1 cellular context compared by ENCODE assay signal in the genomic region with DNA sequence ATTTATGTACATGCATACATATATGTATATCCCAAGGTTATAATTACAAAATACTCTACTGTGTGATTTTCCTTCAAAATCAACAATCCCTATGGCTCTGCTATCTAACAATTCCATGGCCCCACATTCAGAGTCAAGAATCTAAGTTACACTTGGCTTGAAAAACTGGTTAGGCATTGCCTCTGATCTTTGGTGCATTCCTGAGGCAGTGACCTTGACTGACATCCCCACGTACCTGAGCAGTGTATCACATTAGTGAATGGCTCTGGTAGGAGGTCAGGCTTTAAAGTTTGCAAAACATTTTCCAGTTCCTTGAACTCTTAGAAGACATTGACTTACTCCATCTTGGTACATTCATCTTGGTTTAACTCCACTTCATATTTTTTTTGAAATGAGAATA.
TF ChIP-seq lines count a peak whose summit lies in the region.

No MANE protein-coding gene starts in this region.

TF ChIP-seq in HepG2, 621 proteins besides CTCF, POLR2A, EP300 and RAD21 (continued from another document and continues in another):
- TF ChIP-seq, protein P1, sequence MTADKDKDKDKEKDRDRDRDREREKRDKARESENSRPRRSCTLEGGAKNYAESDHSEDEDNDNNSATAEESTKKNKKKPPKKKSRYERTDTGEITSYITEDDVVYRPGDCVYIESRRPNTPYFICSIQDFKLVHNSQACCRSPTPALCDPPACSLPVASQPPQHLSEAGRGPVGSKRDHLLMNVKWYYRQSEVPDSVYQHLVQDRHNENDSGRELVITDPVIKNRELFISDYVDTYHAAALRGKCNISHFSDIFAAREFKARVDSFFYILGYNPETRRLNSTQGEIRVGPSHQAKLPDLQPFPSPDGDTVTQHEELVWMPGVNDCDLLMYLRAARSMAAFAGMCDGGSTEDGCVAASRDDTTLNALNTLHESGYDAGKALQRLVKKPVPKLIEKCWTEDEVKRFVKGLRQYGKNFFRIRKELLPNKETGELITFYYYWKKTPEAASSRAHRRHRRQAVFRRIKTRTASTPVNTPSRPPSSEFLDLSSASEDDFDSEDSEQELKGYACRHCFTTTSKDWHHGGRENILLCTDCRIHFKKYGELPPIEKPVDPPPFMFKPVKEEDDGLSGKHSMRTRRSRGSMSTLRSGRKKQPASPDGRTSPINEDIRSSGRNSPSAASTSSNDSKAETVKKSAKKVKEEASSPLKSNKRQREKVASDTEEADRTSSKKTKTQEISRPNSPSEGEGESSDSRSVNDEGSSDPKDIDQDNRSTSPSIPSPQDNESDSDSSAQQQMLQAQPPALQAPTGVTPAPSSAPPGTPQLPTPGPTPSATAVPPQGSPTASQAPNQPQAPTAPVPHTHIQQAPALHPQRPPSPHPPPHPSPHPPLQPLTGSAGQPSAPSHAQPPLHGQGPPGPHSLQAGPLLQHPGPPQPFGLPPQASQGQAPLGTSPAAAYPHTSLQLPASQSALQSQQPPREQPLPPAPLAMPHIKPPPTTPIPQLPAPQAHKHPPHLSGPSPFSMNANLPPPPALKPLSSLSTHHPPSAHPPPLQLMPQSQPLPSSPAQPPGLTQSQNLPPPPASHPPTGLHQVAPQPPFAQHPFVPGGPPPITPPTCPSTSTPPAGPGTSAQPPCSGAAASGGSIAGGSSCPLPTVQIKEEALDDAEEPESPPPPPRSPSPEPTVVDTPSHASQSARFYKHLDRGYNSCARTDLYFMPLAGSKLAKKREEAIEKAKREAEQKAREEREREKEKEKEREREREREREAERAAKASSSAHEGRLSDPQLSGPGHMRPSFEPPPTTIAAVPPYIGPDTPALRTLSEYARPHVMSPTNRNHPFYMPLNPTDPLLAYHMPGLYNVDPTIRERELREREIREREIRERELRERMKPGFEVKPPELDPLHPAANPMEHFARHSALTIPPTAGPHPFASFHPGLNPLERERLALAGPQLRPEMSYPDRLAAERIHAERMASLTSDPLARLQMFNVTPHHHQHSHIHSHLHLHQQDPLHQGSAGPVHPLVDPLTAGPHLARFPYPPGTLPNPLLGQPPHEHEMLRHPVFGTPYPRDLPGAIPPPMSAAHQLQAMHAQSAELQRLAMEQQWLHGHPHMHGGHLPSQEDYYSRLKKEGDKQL (CRISPR knock-in tag; IDR thresholded peaks at IDR 0.05; ENCODE audit: low read depth), result no peak
- TF ChIP-seq PAXIP1 (CRISPR knock-in tag; conservative IDR thresholded peaks at IDR 0.05), result 0 out of 2 replicates have a peak, but pooled peaks have one; percentile 22
- no peak for TF ChIP-seq SOX13 (IDR thresholded peaks at IDR 0.05)
- TF ChIP-seq SOX13 (CRISPR knock-in tag; conservative IDR thresholded peaks at IDR 0.05 in 1 of 2, IDR thresholded peaks at IDR 0.05 in 1 of 2), result peak in 1 of 2 experiments; percentile 25; a peak in 1 of 4 replicates
- 0 out of 2 replicates have a peak, but pooled peaks have one; percentile 33 for TF ChIP-seq MED1 (CRISPR knock-in tag; IDR thresholded peaks at IDR 0.05)
- TF ChIP-seq FOXP4 (CRISPR knock-in tag; IDR thresholded peaks at IDR 0.05), result 0 out of 2 replicates have a peak, but pooled peaks have one; percentile 15
- TF ChIP-seq HNF4A (CRISPR knock-in tag; IDR thresholded peaks at IDR 0.05), result peak; percentile 57
- TF ChIP-seq TBP (CRISPR knock-in tag; IDR thresholded peaks at IDR 0.05), result no peak
- TF ChIP-seq ZNF577 (CRISPR knock-in tag; IDR thresholded peaks at IDR 0.05; ENCODE audit: borderline replicate concordance, low read depth), result no peak
- TF ChIP-seq FOSL2 (CRISPR knock-in tag; IDR thresholded peaks at IDR 0.05), result peak; percentile 54; the same call in 1 of the 2 replicates
- TF ChIP-seq, protein P2, sequence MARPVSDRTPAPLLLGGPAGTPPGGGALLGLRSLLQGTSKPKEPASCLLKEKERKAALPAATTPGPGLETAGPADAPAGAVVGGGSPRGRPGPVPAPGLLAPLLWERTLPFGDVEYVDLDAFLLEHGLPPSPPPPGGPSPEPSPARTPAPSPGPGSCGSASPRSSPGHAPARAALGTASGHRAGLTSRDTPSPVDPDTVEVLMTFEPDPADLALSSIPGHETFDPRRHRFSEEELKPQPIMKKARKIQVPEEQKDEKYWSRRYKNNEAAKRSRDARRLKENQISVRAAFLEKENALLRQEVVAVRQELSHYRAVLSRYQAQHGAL (CRISPR knock-in tag; IDR thresholded peaks at IDR 0.05; ENCODE audit: not compliant biosample characterization), result no peak
- TF ChIP-seq ZFP82 (CRISPR knock-in tag; IDR thresholded peaks at IDR 0.05; ENCODE audit: borderline replicate concordance), result no peak
- no peak for TF ChIP-seq RAD51 (IDR thresholded peaks at IDR 0.05; ENCODE audit: borderline replicate concordance)
- TF ChIP-seq RXRB (CRISPR knock-in tag; IDR thresholded peaks at IDR 0.05; ENCODE audit: borderline replicate concordance), result peak; percentile 64; the same call in 1 of the 2 replicates
- no peak for TF ChIP-seq IKZF5 (CRISPR knock-in tag; IDR thresholded peaks at IDR 0.05)
- no peak for TF ChIP-seq FOXO4 (CRISPR knock-in tag; conservative IDR thresholded peaks at IDR 0.05)
- TF ChIP-seq POGZ (CRISPR knock-in tag; IDR thresholded peaks at IDR 0.05), result 0 out of 2 replicates have a peak, but pooled peaks have one; percentile 27
- TF ChIP-seq, protein P3, sequence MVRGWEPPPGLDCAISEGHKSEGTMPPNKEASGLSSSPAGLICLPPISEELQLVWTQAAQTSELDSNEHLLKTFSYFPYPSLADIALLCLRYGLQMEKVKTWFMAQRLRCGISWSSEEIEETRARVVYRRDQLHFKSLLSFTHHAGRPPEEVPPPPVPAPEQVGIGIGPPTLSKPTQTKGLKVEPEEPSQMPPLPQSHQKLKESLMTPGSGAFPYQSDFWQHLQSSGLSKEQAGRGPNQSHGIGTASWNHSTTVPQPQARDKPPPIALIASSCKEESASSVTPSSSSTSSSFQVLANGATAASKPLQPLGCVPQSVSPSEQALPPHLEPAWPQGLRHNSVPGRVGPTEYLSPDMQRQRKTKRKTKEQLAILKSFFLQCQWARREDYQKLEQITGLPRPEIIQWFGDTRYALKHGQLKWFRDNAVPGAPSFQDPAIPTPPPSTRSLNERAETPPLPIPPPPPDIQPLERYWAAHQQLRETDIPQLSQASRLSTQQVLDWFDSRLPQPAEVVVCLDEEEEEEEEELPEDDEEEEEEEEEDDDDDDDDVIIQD (CRISPR knock-in tag; IDR thresholded peaks at IDR 0.05; ENCODE audit: low read depth), result peak; percentile 67; the same call in 1 of the 2 replicates
- peak; percentile 67; the same call in 1 of the 2 replicates for TF ChIP-seq THRA (CRISPR knock-in tag; IDR thresholded peaks at IDR 0.05; ENCODE audit: borderline replicate concordance)
- peak; percentile 67 for TF ChIP-seq ZNF644 (CRISPR knock-in tag; IDR thresholded peaks at IDR 0.05; ENCODE audit: low read depth)
- TF ChIP-seq, protein P4, sequence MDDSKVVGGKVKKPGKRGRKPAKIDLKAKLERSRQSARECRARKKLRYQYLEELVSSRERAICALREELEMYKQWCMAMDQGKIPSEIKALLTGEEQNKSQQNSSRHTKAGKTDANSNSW (CRISPR knock-in tag; IDR thresholded peaks at IDR 0.05; ENCODE audit: borderline replicate concordance), result no peak
- TF ChIP-seq, protein P5, sequence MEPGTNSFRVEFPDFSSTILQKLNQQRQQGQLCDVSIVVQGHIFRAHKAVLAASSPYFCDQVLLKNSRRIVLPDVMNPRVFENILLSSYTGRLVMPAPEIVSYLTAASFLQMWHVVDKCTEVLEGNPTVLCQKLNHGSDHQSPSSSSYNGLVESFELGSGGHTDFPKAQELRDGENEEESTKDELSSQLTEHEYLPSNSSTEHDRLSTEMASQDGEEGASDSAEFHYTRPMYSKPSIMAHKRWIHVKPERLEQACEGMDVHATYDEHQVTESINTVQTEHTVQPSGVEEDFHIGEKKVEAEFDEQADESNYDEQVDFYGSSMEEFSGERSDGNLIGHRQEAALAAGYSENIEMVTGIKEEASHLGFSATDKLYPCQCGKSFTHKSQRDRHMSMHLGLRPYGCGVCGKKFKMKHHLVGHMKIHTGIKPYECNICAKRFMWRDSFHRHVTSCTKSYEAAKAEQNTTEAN (CRISPR knock-in tag; conservative IDR thresholded peaks at IDR 0.05), result 0 out of 2 replicates have a peak, but pooled peaks have one; percentile 40
- peak; percentile 61 for TF ChIP-seq ARID5B (CRISPR knock-in tag; IDR thresholded peaks at IDR 0.05)
